9 cellular contexts compared by ENCODE assay signal in the genomic region with DNA sequence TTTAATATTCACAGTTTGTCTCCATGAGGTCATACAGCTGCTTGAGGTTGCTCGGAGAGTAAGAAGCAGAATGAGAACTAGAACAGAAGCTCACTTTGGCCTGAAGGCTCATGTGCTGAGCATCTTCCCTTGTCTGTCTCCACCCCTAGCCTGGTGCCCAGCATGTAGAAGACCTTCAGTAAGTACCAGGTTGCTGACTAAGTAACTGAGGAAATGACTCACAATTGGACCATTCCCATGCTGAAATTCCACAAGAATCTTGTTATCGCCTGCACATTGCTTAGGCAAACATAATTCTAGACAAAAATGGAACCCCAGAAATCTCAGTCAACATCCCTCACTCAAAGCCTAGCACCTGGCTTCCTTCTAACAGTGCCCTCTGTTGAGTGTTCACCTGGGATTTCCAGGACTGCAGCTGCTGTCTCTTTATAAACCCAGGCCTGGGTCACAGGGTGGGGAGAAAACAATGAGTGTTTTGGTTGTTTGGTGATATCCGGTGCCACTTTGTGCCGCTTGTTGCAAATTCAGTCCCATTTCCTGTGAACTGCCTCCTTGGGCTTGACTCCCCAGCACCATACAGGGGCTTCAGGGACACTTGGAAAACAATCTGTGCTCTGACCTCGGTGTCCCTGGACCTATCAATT.
DNase-seq lines count a peak whose midpoint lies in the region; ATAC-seq, FAIRE-seq and TF ChIP-seq lines count a peak whose summit lies in the region.
"Had no signal": no experiment of that assay in that cellular context is flagged by ENCODE, and none has a peak within 500 bp of the region (broad histone marks: within the 10 kb centered on the region; RNA-seq: fewer than 3 reads in every experiment).

No MANE protein-coding gene starts in this region.

- H4K20me1 ChIP-seq in HepG2 (ENCODE audit: insufficient read depth, low read length): no peaks in the 10 kb centered on the region
- H4K20me1 ChIP-seq in SK-N-SH (ENCODE audit: insufficient read depth): no peaks in the 10 kb centered on the region

- H3K4me3 ChIP-seq in liver (ENCODE audit: low read depth in 1 of 3, low read length in 3 of 3) (no peak overlapping the region), HepG2 (replicated peaks in 1 of 3; ENCODE audit: insufficient read depth in 1 of 3, low read depth in 2 of 3, low read length in 3 of 3) (no peak overlapping the region), SK-N-SH (ENCODE audit: low read depth in 2 of 2, low read length in 1 of 2) (no peak overlapping the region), fibroblast of villous mesenchyme (ENCODE audit: low read depth, low read length) (no peak overlapping the region), aorta (ENCODE audit: low read length in 2 of 2) (no peak overlapping the region)

- H3K4me2 ChIP-seq in HepG2 (ENCODE audit: low read depth, low read length) (no peak overlapping the region), SK-N-SH (peak overlapping the region; percentile 28; the same call in 1 of the 2 replicates)

- H3K4me1 ChIP-seq in liver (ENCODE audit: control insufficient read depth in 4 of 4, insufficient read depth in 4 of 4, low read length in 3 of 4) (no peaks in the 10 kb centered on the region), HepG2 (ENCODE audit: insufficient read depth, low read length) (no peaks in the 10 kb centered on the region), SK-N-SH (ENCODE audit: control insufficient read depth in 1 of 2, insufficient read depth in 2 of 2, low read depth in 1 of 2, low read length in 1 of 2) (peaks cover 24 to 29% of the 10 kb centered on the region in 2 experiments), aorta (ENCODE audit: control insufficient read depth in 1 of 2, insufficient read depth in 2 of 2, low read length in 2 of 2) (no peaks in the 10 kb centered on the region)

- ATAC-seq in HepG2 (no peak), aorta (ENCODE audit: low FRiP score) (peak; percentile 33), sciatic nerve (no peak)
- no peak for ATAC-seq in CD4-positive, alpha-beta T cell (ENCODE audit: poor library complexity)
- no peak for ATAC-seq in activated T-helper 17 cell treated with anti-CD3 and anti-CD28 coated beads, Interleukin-2, amount 50 U/mL, for 72 hours (replicated peaks)
- ATAC-seq: CD8-positive, alpha-beta T cell had no signal

- intact Hi-C loops in HepG2 (cut with micrococcal nuclease; ENCODE audit: unreplicated experiment): no loop called here
- intact Hi-C loops in aorta (cut with DNase I): no loop called here
- intact Hi-C loops in CD4-positive, alpha-beta T cell (cut with DNase I, micrococcal nuclease): loop anchor here in 1 of 2 experiments (10.0 kb wide), 1 partner anchor 184 kb away; no protein-coding TSS in a partner anchor
- intact Hi-C loops in sciatic nerve (cut with DNase I): no loop called here

- H3K27ac ChIP-seq in liver (ENCODE audit: low read depth in 1 of 2, low read length in 2 of 2): no peak overlapping the region
- no peak overlapping the region for H3K27ac ChIP-seq in HepG2 (ENCODE audit: extremely low read length, insufficient read depth, low read length)
- H3K27ac ChIP-seq in SK-N-SH (ENCODE audit: low read depth in 2 of 2, low read length in 1 of 2): peak overlapping the region; percentile 39 to 64
- no peak overlapping the region for H3K27ac ChIP-seq in aorta (ENCODE audit: low read depth in 1 of 2, low read length in 2 of 2)
- H3K27ac ChIP-seq in CD4-positive, alpha-beta T cell (ENCODE audit: low read depth, low read length): no peak overlapping the region

- TF ChIP-seq RAD21 in liver (IDR thresholded peaks at IDR 0.05) (no peak), HepG2 (CRISPR knock-in tag; IDR thresholded peaks at IDR 0.05) (no peak), SK-N-SH (IDR thresholded peaks at IDR 0.05; ENCODE audit: low read length) (no peak)

- no peak overlapping the region for H3K27ac Mint-ChIP-seq in CD4-positive, alpha-beta T cell
- no peak overlapping the region for H3K27ac Mint-ChIP-seq in activated T-helper 17 cell treated with anti-CD3 and anti-CD28 coated beads, Interleukin-2, amount 50 U/mL, for 72 hours
- H3K27ac Mint-ChIP-seq: CD8-positive, alpha-beta T cell had no signal

- no peaks in the 10 kb centered on the region for H3F3A ChIP-seq in SK-N-SH (replicated peaks; ENCODE audit: insufficient read depth)

- H3K9me3 Mint-ChIP-seq in CD4-positive, alpha-beta T cell: peaks cover 5% of the 10 kb centered on the region
- peaks cover 13% of the 10 kb centered on the region for H3K9me3 Mint-ChIP-seq in activated T-helper 17 cell treated with anti-CD3 and anti-CD28 coated beads, Interleukin-2, amount 50 U/mL, for 72 hours

- TF ChIP-seq EP300 in HepG2 (IDR thresholded peaks at IDR 0.05; ENCODE audit: low read depth in 2 of 2, low read length in 2 of 2) (no peak), HepG2 (CRISPR knock-in tag; IDR thresholded peaks at IDR 0.05; ENCODE audit: borderline replicate concordance) (no peak), SK-N-SH (IDR thresholded peaks at IDR 0.05; ENCODE audit: borderline replicate concordance in 1 of 2, low read depth in 1 of 2, low read length in 1 of 2) (peak in 1 of 2 experiments; percentile 87; a peak in 2 of 4 replicates)

- peaks cover 0 to 2% (median 0%) of the 10 kb centered on the region in 4 donors for H3K9me3 ChIP-seq in liver (ENCODE audit: control insufficient read depth in 4 of 4, low read length in 3 of 4)
- no peaks in the 10 kb centered on the region for H3K9me3 ChIP-seq in HepG2 (ENCODE audit: low read length)
- H3K9me3 ChIP-seq in SK-N-SH: no peaks in the 10 kb centered on the region
- peaks cover 2% of the 10 kb centered on the region for H3K9me3 ChIP-seq in aorta (ENCODE audit: control insufficient read depth, low read length)
- H3K9me3 ChIP-seq in CD4-positive, alpha-beta T cell (ENCODE audit: control insufficient read depth, low read length): no peaks in the 10 kb centered on the region

- no peaks in the 10 kb centered on the region for H3K9me2 ChIP-seq in SK-N-SH

- in situ Hi-C loops in HepG2 (cut with HindIII; ENCODE audit: extremely low pct_ligation_motif_present, low pct_unique_long_range_greater_than_20kb): no loop called here

- no peak for TF ChIP-seq POLR2A in HepG2 (IDR thresholded peaks at IDR 0.05; ENCODE audit: insufficient read depth in 1 of 2, low read depth in 2 of 2, low read length in 2 of 2)

- no peaks in the 10 kb centered on the region for H3K4me1 Mint-ChIP-seq in CD4-positive, alpha-beta T cell (ENCODE audit: low read depth)
- peaks cover 17% of the 10 kb centered on the region for H3K4me1 Mint-ChIP-seq in activated T-helper 17 cell treated with anti-CD3 and anti-CD28 coated beads, Interleukin-2, amount 50 U/mL, for 72 hours

- H3K27me3 ChIP-seq in liver (ENCODE audit: control insufficient read depth in 4 of 4, insufficient read depth in 4 of 4, low read length in 3 of 4) (no peaks in the 10 kb centered on the region), HepG2 (ENCODE audit: control insufficient read depth in 1 of 2, insufficient read depth in 2 of 2, low read length in 2 of 2) (no peaks in the 10 kb centered on the region), SK-N-SH (ENCODE audit: insufficient read depth) (no peaks in the 10 kb centered on the region), aorta (ENCODE audit: control insufficient read depth in 1 of 2, insufficient read depth in 2 of 2, low read length in 1 of 2) (peaks cover 0 to 2% of the 10 kb centered on the region in 2 donors)
- no peaks in the 10 kb centered on the region for H3K27me3 ChIP-seq in CD4-positive, alpha-beta T cell (ENCODE audit: control insufficient read depth, insufficient read depth, low read length)

- no peaks in the 10 kb centered on the region for H3K27me3 Mint-ChIP-seq in CD4-positive, alpha-beta T cell
- H3K27me3 Mint-ChIP-seq in activated T-helper 17 cell treated with anti-CD3 and anti-CD28 coated beads, Interleukin-2, amount 50 U/mL, for 72 hours: peaks cover 3% of the 10 kb centered on the region

- CTCF ChIA-PET in HepG2 (lab: Yijun Ruan, JAX; ENCODE audit: low intra/inter-chr PET ratio, low total read pairs): no interaction called here
- CTCF ChIA-PET in SK-N-SH (lab: Yijun Ruan, JAX): interaction anchor here (0.6 to 3.4 kb wide), 10 partner anchors 9 to 650 kb away, joined by 3 to 16 read pairs (median 6); no protein-coding TSS in a partner anchor
- CTCF ChIA-PET in CD4-positive, alpha-beta T cell (lab: Charles Lee): interaction anchor here (1.3 kb wide), 1 partner anchor 10 kb away, joined by 5 read pairs; no protein-coding TSS in a partner anchor

- no TSS peak for BruUV-seq in HepG2 (replicated peaks; lab: Mats Ljungman, UMichigan)

- DNase-seq in HepG2 (ENCODE audit: low spot score) (no peak), SK-N-SH (no peak), fibroblast of villous mesenchyme (ENCODE audit: low read depth) (peak; percentile 72), aorta (no peak), sciatic nerve (ENCODE audit: low spot score) (no peak)
- no peak for DNase-seq in CD4-positive, alpha-beta T cell
- DNase-seq: CD8-positive, alpha-beta T cell had no signal

- H3K36me3 ChIP-seq in liver (ENCODE audit: control insufficient read depth in 4 of 4, insufficient read depth in 3 of 4, low read depth in 1 of 4, low read length in 3 of 4) (no peaks in the 10 kb centered on the region), HepG2 (replicated peaks in 1 of 2; ENCODE audit: control insufficient read depth in 1 of 2, insufficient read depth in 2 of 2, low read length in 2 of 2) (no peaks in the 10 kb centered on the region), SK-N-SH (replicated peaks in 1 of 2; ENCODE audit: control insufficient read depth in 1 of 2, insufficient read depth in 2 of 2, low read length in 1 of 2) (no peaks in the 10 kb centered on the region), aorta (ENCODE audit: control insufficient read depth in 1 of 2, insufficient read depth in 2 of 2, low read length in 1 of 2) (no peaks in the 10 kb centered on the region)

- no peak for FAIRE-seq in HepG2 (lab: Jason Lieb, UNC)

- TF ChIP-seq CTCF in liver (IDR thresholded peaks at IDR 0.05; ENCODE audit: low read depth, low read length, missing input control) (no peak), HepG2 (CRISPR knock-in tag; IDR thresholded peaks at IDR 0.05) (no peak), SK-N-SH (IDR thresholded peaks at IDR 0.05) (no peak), fibroblast of villous mesenchyme (IDR thresholded peaks at IDR 0.05; ENCODE audit: insufficient read depth, low read depth, low read length) (no peak)
- no peak for TF ChIP-seq CTCF in CD4-positive, alpha-beta T cell (IDR thresholded peaks at IDR 0.05)

- H2AFZ ChIP-seq in HepG2 (ENCODE audit: low read length) (no peak overlapping the region), SK-N-SH (ENCODE audit: low read depth) (peak overlapping the region; percentile 68; the same call in 1 of the 2 replicates)

- no peak overlapping the region for H3K9ac ChIP-seq in liver (ENCODE audit: low read depth in 1 of 2, low read length in 2 of 2)
- H3K9ac ChIP-seq in HepG2 (ENCODE audit: insufficient read depth, low read depth, low read length): no peak overlapping the region
- H3K9ac ChIP-seq in SK-N-SH: peak overlapping the region; percentile 22; the same call in 1 of the 2 replicates

- H3K79me2 ChIP-seq in HepG2 (ENCODE audit: insufficient read depth, low read length) (no peaks in the 10 kb centered on the region), SK-N-SH (ENCODE audit: insufficient read depth) (no peaks in the 10 kb centered on the region)

- POLR2A ChIA-PET in HepG2 (lab: Yijun Ruan, JAX) (no interaction called here), SK-N-SH (lab: Yijun Ruan, JAX) (no interaction called here)
- POLR2A ChIA-PET in CD4-positive, alpha-beta T cell (lab: Charles Lee): no interaction called here

- H3K4me3 Mint-ChIP-seq in CD4-positive, alpha-beta T cell: no peak overlapping the region
- no peak overlapping the region for H3K4me3 Mint-ChIP-seq in activated T-helper 17 cell treated with anti-CD3 and anti-CD28 coated beads, Interleukin-2, amount 50 U/mL, for 72 hours
- H3K4me3 Mint-ChIP-seq: CD8-positive, alpha-beta T cell had no signal

- WGBS in liver: 80% methylated on average over 5 of the region's 5 CpGs
- WGBS in HepG2 (ENCODE audit: low lambda C conversion rate): 6% methylated on average over 3 of the region's 5 CpGs
- WGBS in SK-N-SH (ENCODE audit: low lambda C conversion rate): 57% methylated on average over 4 of the region's 5 CpGs
- 46 to 50% methylated on average over 5 of the region's 5 CpGs for WGBS in aorta, 2 donors

- H3K36me3 Mint-ChIP-seq in CD4-positive, alpha-beta T cell (ENCODE audit: low read depth): no peaks in the 10 kb centered on the region
- H3K36me3 Mint-ChIP-seq in activated T-helper 17 cell treated with anti-CD3 and anti-CD28 coated beads, Interleukin-2, amount 50 U/mL, for 72 hours (ENCODE audit: low read depth): no peaks in the 10 kb centered on the region
- H3K36me3 Mint-ChIP-seq: CD8-positive, alpha-beta T cell had no signal

Comparison
In these comparisons a context has a peak if more than half of its experiments do, and no peak if none do; other contexts are left out.
1. H3K27ac ChIP-seq: peak in SK-N-SH (2 of 2); none in liver (0 of 2), HepG2 (single experiment), aorta (0 of 2) and CD4-positive, alpha-beta T cell (single experiment).